23 cellular contexts compared by ENCODE assay signal in genomic region chr16:59614466-59615240, GRCh38.
"Had no signal": no experiment of that assay in that cellular context is flagged by ENCODE, and none has a peak within 500 bp of the region (broad histone marks: within the 10 kb centered on the region; RNA-seq: fewer than 3 reads in every experiment).

No MANE protein-coding gene starts in this region.

- ATAC-seq: effector memory CD8-positive, alpha-beta T cell; esophagus mucosa; gastroesophageal sphincter; heart left ventricle; left colon; left lung; left ventricle myocardium superior; lower lobe of right lung had no signal

- H3K27me3 Mint-ChIP-seq: dendritic cell treated with granulocyte-macrophage colony-stimulating factor and Interleukin-4, amounts not matched to agents 40 ng/mL and 50 ng/mL, for 4 days; effector memory CD8-positive, alpha-beta T cell had no signal

- H3K36me3 Mint-ChIP-seq: immature natural killer cell had no signal

- H3K9me3 Mint-ChIP-seq: dendritic cell treated with granulocyte-macrophage colony-stimulating factor and Interleukin-4, amounts not matched to agents 40 ng/mL and 50 ng/mL, for 4 days; endodermal cell had no signal

- H3K27ac Mint-ChIP-seq: dendritic cell treated with granulocyte-macrophage colony-stimulating factor and Interleukin-4, amounts not matched to agents 40 ng/mL and 50 ng/mL, for 4 days; effector memory CD8-positive, alpha-beta T cell; endodermal cell; immature natural killer cell had no signal

- DNase-seq: colonic mucosa; cortex of kidney; effector CD8-positive, alpha-beta T cell; effector memory CD8-positive, alpha-beta T cell; endodermal cell; erythroblast; esophagus squamous epithelium; foreskin fibroblast; heart left ventricle; hypothalamus; immature natural killer cell; islet precursor cell; kidney; kidney glomerular epithelial cell; left colon; left lung; left ventricle myocardium superior; lower lobe of right lung; mesenchymal stem cell; midbrain had no signal

- H3K4me3 Mint-ChIP-seq: dendritic cell treated with granulocyte-macrophage colony-stimulating factor and Interleukin-4, amounts not matched to agents 40 ng/mL and 50 ng/mL, for 4 days; effector memory CD8-positive, alpha-beta T cell; endodermal cell; immature natural killer cell had no signal

- H3K4me1 Mint-ChIP-seq: immature natural killer cell had no signal
